Comparison of ENCODE assay signal across 8 cellular contexts in the genomic region with DNA sequence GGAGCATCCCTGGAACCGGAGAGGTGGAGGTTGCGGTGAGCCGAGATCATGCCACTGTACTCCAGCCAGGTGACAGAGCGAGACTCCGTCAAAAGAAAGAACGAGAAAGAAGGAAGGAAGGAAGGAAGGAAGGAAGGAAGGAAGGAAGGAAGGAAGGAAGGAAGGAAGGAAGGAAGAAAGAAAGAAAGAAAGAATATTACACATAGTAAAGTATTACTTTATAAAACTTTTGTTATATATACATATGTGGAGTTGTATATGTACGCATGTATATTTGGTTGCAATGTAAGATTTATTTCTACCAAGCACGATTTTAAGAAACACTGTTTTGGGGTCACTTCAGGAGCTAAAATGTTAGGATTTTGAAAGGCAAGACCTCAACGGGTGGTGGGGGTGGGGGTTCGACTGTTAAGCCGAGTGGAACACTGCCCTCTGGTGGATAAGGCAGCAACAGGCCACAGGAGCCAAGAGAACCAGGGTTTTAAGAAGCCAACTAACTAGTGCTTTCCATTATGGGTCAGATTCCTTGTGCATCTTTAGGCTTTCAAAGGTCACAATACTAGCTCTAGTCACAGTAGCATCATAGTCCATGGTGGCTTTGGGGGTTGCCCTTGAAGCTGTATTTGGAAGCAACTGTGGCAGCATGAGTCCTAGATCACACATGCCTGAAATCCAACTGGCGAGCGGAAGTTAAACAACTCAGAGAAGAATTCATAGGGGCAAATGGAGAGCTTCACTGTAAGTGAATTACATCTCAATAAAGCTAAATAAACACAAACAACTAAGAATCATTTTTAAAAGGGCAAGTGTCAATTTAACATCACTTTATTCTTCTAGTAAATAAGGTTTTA. TPM values are rescaled to one million over a fixed set of nuclear protein-coding genes. Genes with fewer than 3 reads are reported as not detected.
A peak's percentile ranks its signal among the peaks of the same experiment; 100 is the strongest.
DNase-seq lines count a peak whose midpoint lies in the region; ATAC-seq and TF ChIP-seq lines count a peak whose summit lies in the region.

No MANE protein-coding gene starts in this region.

- peak; percentile 97 for TF ChIP-seq CTCF in WI38 (IDR thresholded peaks at IDR 0.05; ENCODE audit: low read depth, low read length)
- TF ChIP-seq CTCF in breast epithelium (IDR thresholded peaks at IDR 0.05): peak; percentile 27 to 66 (median 64)

- H3K27me3 Mint-ChIP-seq in CD4-positive, CD25-positive, alpha-beta regulatory T cell: no peaks in the 10 kb centered on the region

- ATAC-seq in CD4-positive, CD25-positive, alpha-beta regulatory T cell (ENCODE audit: low read depth in 2 of 2): peak; percentile 69 to 85
- peak; percentile 69 for ATAC-seq in GM21390 (IDR thresholded peaks at IDR 0.05; ENCODE audit: unreplicated experiment)
- ATAC-seq in HG03469 (IDR thresholded peaks at IDR 0.05; ENCODE audit: unreplicated experiment): no peak

- peaks cover 18 to 53% (median 38%) of the 10 kb centered on the region in 4 donors for H3K4me1 Mint-ChIP-seq in CD4-positive, CD25-positive, alpha-beta regulatory T cell

- H3K36me3 ChIP-seq in CD4-positive, CD25-positive, alpha-beta regulatory T cell (ENCODE audit: control insufficient read depth, insufficient read depth, low read length): peaks cover 10% of the 10 kb centered on the region
- no peaks in the 10 kb centered on the region for H3K36me3 ChIP-seq in breast epithelium

- H3K4me3 ChIP-seq in CD4-positive, CD25-positive, alpha-beta regulatory T cell (ENCODE audit: low read depth, low read length): peak overlapping the region; percentile 42
- H3K4me3 ChIP-seq in WI38 (ENCODE audit: low read depth, low read length) (no peak overlapping the region), breast epithelium (no peak overlapping the region)

- no peaks in the 10 kb centered on the region for H3K9me3 Mint-ChIP-seq in CD4-positive, CD25-positive, alpha-beta regulatory T cell

- H3K27ac Mint-ChIP-seq in CD4-positive, CD25-positive, alpha-beta regulatory T cell: no peak overlapping the region

- H3K27ac ChIP-seq in CD4-positive, CD25-positive, alpha-beta regulatory T cell (ENCODE audit: insufficient read depth, low read length, poor library complexity, severe bottlenecking): no peak overlapping the region
- no peak overlapping the region for H3K27ac ChIP-seq in breast epithelium

- peaks cover 10% of the 10 kb centered on the region for H3K4me1 ChIP-seq in CD4-positive, CD25-positive, alpha-beta regulatory T cell (ENCODE audit: control insufficient read depth, insufficient read depth, low read length, poor library complexity, severe bottlenecking)
- no peaks in the 10 kb centered on the region for H3K4me1 ChIP-seq in breast epithelium

- peak; percentile 57 to 88 (median 71) for DNase-seq in CD4-positive, CD25-positive, alpha-beta regulatory T cell
- peak; percentile 76 for DNase-seq in NCI-H2029 (lab: John Stamatoyannopoulos, UW)
- DNase-seq in breast epithelium (ENCODE audit: low spot score in 2 of 2): peak in 1 of 2 donors; percentile 22
- peak; percentile 75 for DNase-seq in iris pigment epithelial cell (ENCODE audit: low read depth)
- DNase-seq in stimulated activated CD4-positive, alpha-beta T cell treated with anti-CD3 and anti-CD28 coated beads, Interleukin-1b, Interleukin-23, amount 100 ng/mL, for 48 hours: peak; percentile 71

- intact Hi-C loops in breast epithelium (cut with DNase I; ENCODE audit: low total_unique reads): no loop called here

- H3K4me3 Mint-ChIP-seq in CD4-positive, CD25-positive, alpha-beta regulatory T cell: peak overlapping the region in 1 of 4 donors; percentile 37

- no peak for TF ChIP-seq POLR2A in breast epithelium (IDR thresholded peaks at IDR 0.05)

- H3K27me3 ChIP-seq in CD4-positive, CD25-positive, alpha-beta regulatory T cell (ENCODE audit: control insufficient read depth, insufficient read depth, low read length): no peaks in the 10 kb centered on the region
- no peaks in the 10 kb centered on the region for H3K27me3 ChIP-seq in breast epithelium

- peaks cover 33% of the 10 kb centered on the region for H3K36me3 Mint-ChIP-seq in CD4-positive, CD25-positive, alpha-beta regulatory T cell

- no peaks in the 10 kb centered on the region for H3K9me3 ChIP-seq in CD4-positive, CD25-positive, alpha-beta regulatory T cell (ENCODE audit: control insufficient read depth in 2 of 2, low read length in 2 of 2)
- H3K9me3 ChIP-seq in breast epithelium: no peaks in the 10 kb centered on the region

RNA-seq across cellular contexts. Expression of a gene that starts 22.5 kb away (rescaled TPM):
- total RNA-seq in CD4-positive, CD25-positive, alpha-beta regulatory T cell: 42.2 TPM
- polyA plus RNA-seq in CD4-positive, CD25-positive, alpha-beta regulatory T cell: 10 to 100 TPM; 52.7 to 73.2 (median 63.8) TPM
- total RNA-seq in breast epithelium: 10 to 100 TPM; 42.3 to 70.2 (median 51.1) TPM

RNA-seq across cellular contexts. Expression of a gene that starts 22.5 kb away (rescaled TPM):
- total RNA-seq in CD4-positive, CD25-positive, alpha-beta regulatory T cell: 11.3 TPM
- 1 to 10 TPM in 3 of 4 donors, under 1 TPM in 1; 0.99 to 2.0 (median 1.9) TPM for polyA plus RNA-seq in CD4-positive, CD25-positive, alpha-beta regulatory T cell
- 10 to 100 TPM in 1 of 3 donors, 1 to 10 TPM in 2; 6.9 to 10.1 (median 7.2) TPM for total RNA-seq in breast epithelium

RNA-seq across cellular contexts. Expression of a gene that starts 39.4 kb away (rescaled TPM):
- 44.0 TPM for total RNA-seq in CD4-positive, CD25-positive, alpha-beta regulatory T cell
- 100 to 1,000 TPM in 2 of 4 donors, 10 to 100 TPM in 2; 91.0 to 112 (median 98.8) TPM for polyA plus RNA-seq in CD4-positive, CD25-positive, alpha-beta regulatory T cell
- total RNA-seq in breast epithelium: 100 to 1,000 TPM; 158 to 535 (median 180) TPM
